In genomic region chr5:159786901-159787691, GRCh38 we compare ENCODE assay signal across 12 cellular contexts.
DNase-seq lines count a peak whose midpoint lies in the region; ATAC-seq and TF ChIP-seq lines count a peak whose summit lies in the region.
"Had no signal": no experiment of that assay in that cellular context is flagged by ENCODE, and none has a peak within 500 bp of the region (broad histone marks: within the 10 kb centered on the region; RNA-seq: fewer than 3 reads in every experiment).

No MANE protein-coding gene starts in this region.

- no peak for TF ChIP-seq CTCF in lung (IDR thresholded peaks at IDR 0.05; ENCODE audit: control extremely low read depth, extremely low read depth)
- no peak for TF ChIP-seq CTCF in transverse colon (IDR thresholded peaks at IDR 0.05)

- intact Hi-C loops in transverse colon (cut with DNase I; ENCODE audit: low total_unique reads), result no loop called here

- H3K9me3 ChIP-seq in lung (ENCODE audit: control insufficient read depth in 2 of 2, insufficient read depth in 1 of 2, low read length in 1 of 2), result no peaks in the 10 kb centered on the region
- no peaks in the 10 kb centered on the region for H3K9me3 ChIP-seq in transverse colon
- H3K9me3 ChIP-seq: colonic mucosa had no signal

- ATAC-seq in lung (ENCODE audit: insufficient read depth, low FRiP score), result no peak
- ATAC-seq: activated CD4-positive, alpha-beta T cell treated with anti-CD3 and anti-CD28 coated beads for 36 hours; left lobe of liver had no signal

- no peak for TF ChIP-seq POLR2A in transverse colon (IDR thresholded peaks at IDR 0.05)

- in situ Hi-C loops in transverse colon (cut with MboI; ENCODE audit: low pct_ligation_motif_present in 1 of 4, low pct_unique_long_range_greater_than_20kb in 1 of 4, low sequenced_read_pairs in 3 of 4), result no loop called here

- peak; percentile 21 for TF ChIP-seq EP300 in transverse colon (IDR thresholded peaks at IDR 0.05; ENCODE audit: low read depth)

- no peak overlapping the region for H3K27ac ChIP-seq in lung (ENCODE audit: low read depth in 1 of 2, low read length in 1 of 2)
- peak overlapping the region; percentile 27 to 61 (median 34) for H3K27ac ChIP-seq in transverse colon
- H3K27ac ChIP-seq: colonic mucosa had no signal

- H3K4me3 ChIP-seq in lung (no peak overlapping the region), transverse colon (no peak overlapping the region)
- H3K4me3 ChIP-seq: colonic mucosa had no signal

- H3K27me3 ChIP-seq in lung (ENCODE audit: control insufficient read depth, insufficient read depth) (peaks cover 3% of the 10 kb centered on the region), transverse colon (no peaks in the 10 kb centered on the region)
- H3K27me3 ChIP-seq: colonic mucosa had no signal

- H3K36me3 ChIP-seq in lung (ENCODE audit: control insufficient read depth in 2 of 2, insufficient read depth in 2 of 2, low read length in 2 of 2) (no peaks in the 10 kb centered on the region), transverse colon (no peaks in the 10 kb centered on the region)
- H3K36me3 ChIP-seq: colonic mucosa had no signal

- DNase-seq in RPMI7951 (ENCODE audit: low read depth) (peak; percentile 46), fibroblast of gingiva (ENCODE audit: low read depth) (peak; percentile 98), lung (ENCODE audit: low spot score) (peak; percentile 45), transverse colon (peak; percentile 19), RPMI8226 (no peak), NCI-H1092 (lab: John Stamatoyannopoulos, UW) (no peak)
- DNase-seq in activated CD8-positive, alpha-beta memory T cell treated with anti-CD3 and anti-CD28 coated beads, Interleukin-2, amount 50 U/mL, for 48 hours, result no peak
- DNase-seq: activated CD4-positive, alpha-beta T cell treated with anti-CD3 and anti-CD28 coated beads for 36 hours; colonic mucosa; stimulated activated CD4-positive, alpha-beta T cell treated with anti-CD3 and anti-CD28 coated beads, Interleukin-2, amount 100 ng/mL, for 24 hours; stimulated activated naive CD4-positive, alpha-beta T cell had no signal

- H3K4me1 ChIP-seq in lung (ENCODE audit: control insufficient read depth in 2 of 2, insufficient read depth in 2 of 2, low read length in 2 of 2), result no peaks in the 10 kb centered on the region
- H3K4me1 ChIP-seq in transverse colon, result peaks cover 0 to 11% (median 0%) of the 10 kb centered on the region in 4 donors
- H3K4me1 ChIP-seq: colonic mucosa had no signal

- 77 to 90% methylated on average over 14 of the region's 14 CpGs for WGBS in lung, 2 donors
- 66 to 79% methylated on average over 9 to 14 of the region's 14 CpGs for WGBS in transverse colon (ENCODE audit: low coverage in 1 of 2), 2 donors

Comparison
In these comparisons a context has a peak if more than half of its experiments do, and no peak if none do; other contexts are left out.
1. DNase-seq: peak in RPMI7951 (single experiment), fibroblast of gingiva (single experiment), lung (single experiment) and transverse colon (single experiment); none in activated CD8-positive, alpha-beta memory T cell treated with anti-CD3 and anti-CD28 coated beads, Interleukin-2, amount 50 U/mL, for 48 hours (single experiment), RPMI8226 (single experiment) and NCI-H1092 (single experiment).
2. H3K27ac ChIP-seq: peak in transverse colon (4 of 4); none in lung (0 of 2).